2 cellular contexts compared by ENCODE assay signal in the genomic region with DNA sequence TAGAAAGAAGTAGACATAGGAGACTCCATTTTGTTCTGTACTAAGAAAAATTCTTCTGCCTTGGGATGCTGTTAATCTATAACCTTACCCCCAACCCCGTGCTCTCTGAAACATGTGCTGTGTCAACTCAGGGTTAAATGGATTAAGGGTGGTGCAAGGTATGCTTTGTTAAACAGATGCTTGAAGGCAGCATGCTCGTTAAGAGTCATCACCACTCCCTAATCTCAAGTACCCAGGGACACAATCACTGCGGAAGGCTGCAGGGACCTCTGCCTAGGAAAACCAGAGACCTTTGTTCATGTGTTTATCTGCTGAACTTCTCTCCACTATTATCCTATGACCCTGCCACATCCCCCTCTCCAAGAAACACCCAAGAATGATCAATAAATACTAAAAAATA. TPM values are rescaled to one million over a fixed set of nuclear protein-coding genes. Genes with fewer than 3 reads are reported as not detected.
"Had no signal": no experiment of that assay in that cellular context is flagged by ENCODE, and none has a peak within 500 bp of the region (broad histone marks: within the 10 kb centered on the region; RNA-seq: fewer than 3 reads in every experiment).

No MANE protein-coding gene starts in this region.

RNA-seq across cellular contexts. Expression of a gene that starts 9.4 kb away (rescaled TPM):
- total RNA-seq: OCI-LY7, SJCRH30 had no signal
